8 cellular contexts compared by ENCODE assay signal in genomic region chr10:50554995-50555568, GRCh38.
DNase-seq lines count a peak whose midpoint lies in the region; ATAC-seq and TF ChIP-seq lines count a peak whose summit lies in the region.

No MANE protein-coding gene starts in this region.

- ATAC-seq in omental fat pad (ENCODE audit: low FRiP score): peak; percentile 37

- no peak overlapping the region for H3K9ac ChIP-seq in Loucy (ENCODE audit: low read depth, low read length, poor library complexity, severe bottlenecking)

- H3K27ac ChIP-seq in DOHH2 (ENCODE audit: low read depth, low read length) (no peak overlapping the region), WERI-Rb-1 (no peak overlapping the region)

- no peak overlapping the region for H3K4me3 ChIP-seq in DOHH2 (ENCODE audit: low read length)
- no peak overlapping the region for H3K4me3 ChIP-seq in Loucy (ENCODE audit: low read length, poor library complexity, severe bottlenecking)
- no peak overlapping the region for H3K4me3 ChIP-seq in epithelial cell of proximal tubule (ENCODE audit: low read depth, low read length)
- no peak overlapping the region for H3K4me3 ChIP-seq in WERI-Rb-1 (ENCODE audit: low read depth, low read length)

- H3K4me2 ChIP-seq in DOHH2 (ENCODE audit: low read length) (peak overlapping the region; percentile 13; the same call in 1 of the 2 replicates), Loucy (ENCODE audit: low read depth, low read length, poor library complexity, severe bottlenecking) (no peak overlapping the region)

- TF ChIP-seq CTCF in DOHH2 (IDR thresholded peaks at IDR 0.05; ENCODE audit: low read depth, low read length, poor library complexity, severe bottlenecking): no peak
- TF ChIP-seq CTCF in Loucy (conservative IDR thresholded peaks at IDR 0.05; ENCODE audit: low read length): peak; percentile 47
- peak; percentile 33 for TF ChIP-seq CTCF in epithelial cell of proximal tubule (conservative IDR thresholded peaks at IDR 0.05; ENCODE audit: low read depth, low read length)
- no peak for TF ChIP-seq CTCF in omental fat pad (IDR thresholded peaks at IDR 0.05)
- TF ChIP-seq CTCF in WERI-Rb-1 (IDR thresholded peaks at IDR 0.05; ENCODE audit: low read depth, low read length): no peak

- peaks cover 20% of the 10 kb centered on the region for H3K4me1 ChIP-seq in DOHH2 (ENCODE audit: control insufficient read depth, low read length)
- no peaks in the 10 kb centered on the region for H3K4me1 ChIP-seq in Loucy (ENCODE audit: insufficient read depth, low read length, poor library complexity, severe bottlenecking)

- H4K20me1 ChIP-seq in DOHH2 (ENCODE audit: control insufficient read depth, insufficient read depth, low read depth, low read length) (peaks cover 3% of the 10 kb centered on the region; the same call in 1 of the 2 replicates), Loucy (ENCODE audit: insufficient read depth, low read length, poor library complexity, severe bottlenecking) (no peaks in the 10 kb centered on the region)

- no peak overlapping the region for H2AFZ ChIP-seq in Loucy (ENCODE audit: low read length)

- H3K36me3 ChIP-seq in DOHH2 (ENCODE audit: control insufficient read depth, low read length) (no peaks in the 10 kb centered on the region), Loucy (ENCODE audit: insufficient read depth, low read length) (no peaks in the 10 kb centered on the region), WERI-Rb-1 (no peaks in the 10 kb centered on the region)

- no peaks in the 10 kb centered on the region for H3K79me2 ChIP-seq in DOHH2 (ENCODE audit: control insufficient read depth, low read length)
- no peaks in the 10 kb centered on the region for H3K79me2 ChIP-seq in Loucy (ENCODE audit: insufficient read depth, low read length)

- DNase-seq in epithelial cell of proximal tubule (ENCODE audit: low read depth) (no peak), omental fat pad (ENCODE audit: low spot score) (no peak), NCI-H748 treated with DMSO at 0.1 percent for 48 hours (lab: John Stamatoyannopoulos, UW) (no peak), NCI-H2196 treated with DMSO at 0.1 percent for 48 hours (lab: John Stamatoyannopoulos, UW; ENCODE audit: unreplicated experiment) (no peak), WERI-Rb-1 (no peak)
- DNase-seq in stimulated activated CD4-positive, alpha-beta T cell treated with anti-CD3 and anti-CD28 coated beads, Interleukin-12 subunit alpha, Interleukin-12 subunit beta, amount 100 ng/mL, for 4 hours: no peak

- H3K27me3 ChIP-seq in DOHH2 (ENCODE audit: control insufficient read depth, low read length): no peaks in the 10 kb centered on the region
- H3K27me3 ChIP-seq in Loucy (ENCODE audit: insufficient read depth, low read length, poor library complexity, severe bottlenecking): no peaks in the 10 kb centered on the region
- no peaks in the 10 kb centered on the region for H3K27me3 ChIP-seq in WERI-Rb-1 (ENCODE audit: insufficient read depth, low read depth, severe bottlenecking)

- H3K9me3 ChIP-seq in DOHH2 (ENCODE audit: control insufficient read depth, insufficient read depth, low read length): no peaks in the 10 kb centered on the region
- H3K9me3 ChIP-seq in Loucy (ENCODE audit: insufficient read depth, low read depth, low read length): no peaks in the 10 kb centered on the region
- no peaks in the 10 kb centered on the region for H3K9me3 ChIP-seq in WERI-Rb-1 (ENCODE audit: severe bottlenecking)

- H3K9me2 ChIP-seq in DOHH2 (replicated peaks; ENCODE audit: control insufficient read depth, low read length) (no peaks in the 10 kb centered on the region), Loucy (replicated peaks; ENCODE audit: low read depth, low read length) (no peaks in the 10 kb centered on the region)

- H3F3A ChIP-seq in DOHH2 (ENCODE audit: control insufficient read depth, insufficient read depth): no peaks in the 10 kb centered on the region
- no peaks in the 10 kb centered on the region for H3F3A ChIP-seq in Loucy (ENCODE audit: low read depth)

Comparison
In these comparisons a context has a peak if more than half of its experiments do, and no peak if none do; other contexts are left out.
1. CTCF ChIP-seq: peak in Loucy (single experiment) and epithelial cell of proximal tubule (single experiment); none in DOHH2 (single experiment), omental fat pad (0 of 3) and WERI-Rb-1 (single experiment).